Comparison of ENCODE assay signal across 2 cellular contexts in the genomic region with DNA sequence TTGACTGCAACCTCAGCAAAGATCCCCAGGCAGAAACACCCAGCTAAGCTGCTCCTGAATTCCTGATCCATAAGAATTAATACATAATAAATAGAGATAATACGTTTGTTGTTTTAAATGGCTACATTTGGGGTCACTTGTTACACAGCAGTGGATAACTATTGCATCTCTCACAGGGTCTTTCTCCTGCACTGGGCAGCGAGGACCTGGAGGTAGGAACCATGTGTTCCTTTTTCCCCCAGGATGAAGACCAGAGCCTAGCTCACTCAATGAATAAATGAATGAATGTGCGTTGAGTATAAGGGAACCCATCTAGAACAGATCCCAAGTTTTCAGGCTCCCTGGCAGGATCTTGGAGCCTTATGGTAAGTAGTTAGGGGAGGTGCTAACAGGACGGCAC.
A peak's percentile ranks its signal among the peaks of the same experiment; 100 is the strongest.
TF ChIP-seq lines count a peak whose summit lies in the region.

No MANE protein-coding gene starts in this region.

TF ChIP-seq in HepG2, 621 proteins besides CTCF, POLR2A, EP300 and RAD21:
- TF ChIP-seq ZBTB3 (CRISPR knock-in tag; IDR thresholded peaks at IDR 0.05; ENCODE audit: borderline replicate concordance, low read depth) = no peak
- no peak for TF ChIP-seq ZNF816 (CRISPR knock-in tag; IDR thresholded peaks at IDR 0.05; ENCODE audit: borderline replicate concordance)
- TF ChIP-seq RBAK (CRISPR knock-in tag; IDR thresholded peaks at IDR 0.05) = peak; percentile 77; the same call in 1 of the 2 replicates
- TF ChIP-seq, protein P1, sequence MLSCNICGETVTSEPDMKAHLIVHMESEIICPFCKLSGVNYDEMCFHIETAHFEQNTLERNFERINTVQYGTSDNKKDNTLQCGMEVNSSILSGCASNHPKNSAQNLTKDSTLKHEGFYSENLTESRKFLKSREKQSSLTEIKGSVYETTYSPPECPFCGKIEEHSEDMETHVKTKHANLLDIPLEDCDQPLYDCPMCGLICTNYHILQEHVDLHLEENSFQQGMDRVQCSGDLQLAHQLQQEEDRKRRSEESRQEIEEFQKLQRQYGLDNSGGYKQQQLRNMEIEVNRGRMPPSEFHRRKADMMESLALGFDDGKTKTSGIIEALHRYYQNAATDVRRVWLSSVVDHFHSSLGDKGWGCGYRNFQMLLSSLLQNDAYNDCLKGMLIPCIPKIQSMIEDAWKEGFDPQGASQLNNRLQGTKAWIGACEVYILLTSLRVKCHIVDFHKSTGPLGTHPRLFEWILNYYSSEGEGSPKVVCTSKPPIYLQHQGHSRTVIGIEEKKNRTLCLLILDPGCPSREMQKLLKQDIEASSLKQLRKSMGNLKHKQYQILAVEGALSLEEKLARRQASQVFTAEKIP (CRISPR knock-in tag; IDR thresholded peaks at IDR 0.05; ENCODE audit: borderline replicate concordance) = no peak
- TF ChIP-seq ZNF549 (CRISPR knock-in tag; IDR thresholded peaks at IDR 0.05) = no peak

TF ChIP-seq in K562, 482 proteins besides CTCF, POLR2A, EP300 and RAD21:
- TF ChIP-seq HMG20A (CRISPR knock-in tag; conservative IDR thresholded peaks at IDR 0.05) = no peak
- TF ChIP-seq TRIM28 (IDR thresholded peaks at IDR 0.05) = 0 out of 2 replicates have a peak, but pooled peaks have one; percentile 29
- peak; percentile 59 for TF ChIP-seq BCOR (IDR thresholded peaks at IDR 0.05)
- TF ChIP-seq RBM25 (IDR thresholded peaks at IDR 0.05; ENCODE audit: low read depth, low read length, severe bottlenecking) = peak; percentile 41
